ENCODE assay signal across 13 cellular contexts in the genomic region with DNA sequence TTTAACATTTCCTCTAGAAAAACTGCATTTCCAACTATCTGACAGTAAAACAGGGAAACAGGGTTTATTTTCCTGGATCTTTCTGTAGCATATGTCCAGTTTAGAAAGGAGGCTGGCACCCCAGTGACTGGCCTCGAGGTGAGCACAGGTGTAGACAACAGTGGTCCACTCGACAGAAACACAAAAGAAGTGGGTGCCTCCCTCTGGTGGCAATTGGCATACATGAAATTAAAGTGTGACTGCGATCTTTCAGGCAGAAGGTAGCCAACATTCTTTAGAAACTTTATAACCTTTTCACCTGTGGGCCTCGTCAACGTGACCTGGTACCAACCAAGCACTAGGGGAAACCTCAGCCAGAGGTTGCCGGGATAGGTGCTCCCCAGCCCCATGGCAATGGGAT. TPM values are rescaled to one million over a fixed set of nuclear protein-coding genes. Genes with fewer than 3 reads are reported as not detected.
A peak's percentile ranks its signal among the peaks of the same experiment; 100 is the strongest.
DNase-seq lines count a peak whose midpoint lies in the region; ATAC-seq and TF ChIP-seq lines count a peak whose summit lies in the region.
"Had no signal": no experiment of that assay in that cellular context is flagged by ENCODE, and none has a peak within 500 bp of the region (broad histone marks: within the 10 kb centered on the region; RNA-seq: fewer than 3 reads in every experiment).

No MANE protein-coding gene starts in this region.

- no peaks in the 10 kb centered on the region for H4K20me1 ChIP-seq in hepatocyte (ENCODE audit: insufficient read depth, poor library complexity, severe bottlenecking)
- H4K20me1 ChIP-seq: BLaER1 treated with 17β-estradiol and CSF1 and Interleukin-3, amounts not matched to agents 10 nM and 100 nM had no signal

- no peaks in the 10 kb centered on the region for H3K27me3 ChIP-seq in BE2C
- no peaks in the 10 kb centered on the region for H3K27me3 ChIP-seq in hepatocyte
- H3K27me3 ChIP-seq in heart right ventricle: no peaks in the 10 kb centered on the region
- H3K27me3 ChIP-seq: BLaER1 treated with 17β-estradiol and CSF1 and Interleukin-3, amounts not matched to agents 10 nM and 100 nM; MG63 had no signal

- H2AFZ ChIP-seq in hepatocyte: no peak overlapping the region

- no peaks in the 10 kb centered on the region for H3K4me1 ChIP-seq in BE2C
- H3K4me1 ChIP-seq in hepatocyte (ENCODE audit: insufficient read depth): no peaks in the 10 kb centered on the region
- no peaks in the 10 kb centered on the region for H3K4me1 ChIP-seq in heart right ventricle

- no peak overlapping the region for H3K4me2 ChIP-seq in hepatocyte
- H3K4me2 ChIP-seq: BLaER1 treated with 17β-estradiol and CSF1 and Interleukin-3, amounts not matched to agents 10 nM and 100 nM had no signal

- no peaks in the 10 kb centered on the region for H3K79me2 ChIP-seq in hepatocyte

- no peaks in the 10 kb centered on the region for H3K9me2 ChIP-seq in hepatocyte (replicated peaks; ENCODE audit: insufficient read depth)

- H3K27ac ChIP-seq in hepatocyte (no peak overlapping the region), heart right ventricle (no peak overlapping the region)
- H3K27ac ChIP-seq: BLaER1 treated with 17β-estradiol and CSF1 and Interleukin-3, amounts not matched to agents 10 nM and 100 nM had no signal

- H3K9me3 ChIP-seq in BE2C (no peaks in the 10 kb centered on the region), hepatocyte (ENCODE audit: low read depth) (no peaks in the 10 kb centered on the region), heart right ventricle (no peaks in the 10 kb centered on the region)
- H3K9me3 ChIP-seq: MG63 had no signal

- no peak for ATAC-seq in heart right ventricle
- ATAC-seq in HG03432 (IDR thresholded peaks at IDR 0.05; ENCODE audit: unreplicated experiment): no peak
- no peak for ATAC-seq in left ventricle myocardium superior
- ATAC-seq: activated naive CD4-positive, alpha-beta T cell treated with anti-CD3 and anti-CD28 coated beads, Interleukin-2, amount 50 U/mL, for 72 hours; stimulated activated naive CD8-positive, alpha-beta T cell treated with anti-CD3 and anti-CD28 coated beads, Interleukin-15, Interleukin-2, amounts not matched to agents 100 U/mL and 50 U/mL, for 24 hours had no signal

- intact Hi-C loops in heart right ventricle (cut with DNase I): loop anchor here in 1 of 10 donors (10.0 kb wide), 1 partner anchor 46 kb away; a partner anchor contains a TSS
- intact Hi-C loops in left ventricle myocardium superior (cut with micrococcal nuclease): no loop called here

- DNase-seq in BE2C (no peak), NCI-H774 (lab: John Stamatoyannopoulos, UW) (peak; percentile 5), hepatocyte (ENCODE audit: low spot score) (no peak), Ammon's horn (ENCODE audit: low spot score) (no peak), heart right ventricle (no peak), left ventricle myocardium superior (no peak)
- DNase-seq: MG63; retina; stimulated activated naive CD8-positive, alpha-beta T cell treated with anti-CD3 and anti-CD28 coated beads, Interleukin-15, Interleukin-2, amounts not matched to agents 100 U/mL and 50 U/mL, for 24 hours had no signal

- H3K36me3 ChIP-seq in BE2C (no peaks in the 10 kb centered on the region), hepatocyte (replicated peaks; ENCODE audit: insufficient read depth, low read depth) (no peaks in the 10 kb centered on the region), heart right ventricle (no peaks in the 10 kb centered on the region)
- H3K36me3 ChIP-seq: BLaER1 treated with 17β-estradiol and CSF1 and Interleukin-3, amounts not matched to agents 10 nM and 100 nM; MG63 had no signal

- WGBS in hepatocyte (ENCODE audit: low lambda C conversion rate, missing lambda C conversion rate): 77% methylated on average over 6 of the region's 6 CpGs
- WGBS in heart right ventricle, 2 donors: 85 to 92% methylated on average over 6 of the region's 6 CpGs

- peak; percentile 6; the same call in 1 of the 2 replicates for TF ChIP-seq CTCF in BE2C (IDR thresholded peaks at IDR 0.05; ENCODE audit: low read depth, low read length)
- TF ChIP-seq CTCF in LNCAP (IDR thresholded peaks at IDR 0.05): peak; percentile 45
- peak; percentile 13 for TF ChIP-seq CTCF in hepatocyte (IDR thresholded peaks at IDR 0.05; ENCODE audit: poor library complexity)
- TF ChIP-seq CTCF in heart right ventricle (IDR thresholded peaks at IDR 0.05): peak in 4 of 9 donors; percentile 13 to 17 (median 14)

- no peak overlapping the region for H3K4me3 ChIP-seq in BE2C (ENCODE audit: low read depth, low read length)
- no peak overlapping the region for H3K4me3 ChIP-seq in hepatocyte
- no peak overlapping the region for H3K4me3 ChIP-seq in heart right ventricle
- H3K4me3 ChIP-seq: BLaER1 treated with 17β-estradiol and CSF1 and Interleukin-3, amounts not matched to agents 10 nM and 100 nM; MG63 had no signal

RNA-seq across cellular contexts. Expression of a gene that starts 44.0 kb away (rescaled TPM):
- polyA plus RNA-seq in BE2C (2012; ENCODE audit: insufficient read depth, insufficient read length, low read depth): not detected
- total RNA-seq in hepatocyte: 0.64 and 1.2 TPM in 2 replicates
- polyA plus RNA-seq in hepatocyte: 6.0 and 6.9 TPM in 2 replicates
- 1 to 10 TPM; 2.7 to 6.6 (median 3.6) TPM for total RNA-seq in heart right ventricle
- polyA plus RNA-seq in heart right ventricle: 1 to 10 TPM; 1.0 to 6.9 TPM
- 5.5 TPM for total RNA-seq in left ventricle myocardium superior
- total RNA-seq: activated naive CD4-positive, alpha-beta T cell treated with anti-CD3 and anti-CD28 coated beads, Interleukin-2, amount 50 U/mL, for 72 hours had no signal
